ENCODE assay signal across 8 cellular contexts in genomic region chr2:113157897-113158753, GRCh38. TPM values are rescaled to one million over a fixed set of nuclear protein-coding genes. Genes with fewer than 3 reads are reported as not detected.
A peak's percentile ranks its signal among the peaks of the same experiment; 100 is the strongest.
DNase-seq lines count a peak whose midpoint lies in the region; ATAC-seq and TF ChIP-seq lines count a peak whose summit lies in the region.

No MANE protein-coding gene starts in this region.

- TF ChIP-seq EP300 in transverse colon (IDR thresholded peaks at IDR 0.05; ENCODE audit: low read depth) = no peak

- H3K4me3 ChIP-seq in H7 (ENCODE audit: insufficient read depth, low read depth, low read length) (peak overlapping the region; percentile 55), transverse colon (peak overlapping the region in 3 of 4 donors; percentile 50 to 58 (median 58)), Karpas-422 (ENCODE audit: low read length) (no peak overlapping the region)

- no peaks in the 10 kb centered on the region for H3K9me3 ChIP-seq in transverse colon
- no peaks in the 10 kb centered on the region for H3K9me3 ChIP-seq in Karpas-422 (ENCODE audit: low read length)

- H4K20me1 ChIP-seq in Karpas-422 (ENCODE audit: insufficient read depth, low read depth, low read length) = no peaks in the 10 kb centered on the region

- H3K79me2 ChIP-seq in Karpas-422 (ENCODE audit: low read length) = no peaks in the 10 kb centered on the region

- peak overlapping the region; percentile 44 to 89 for H3K27ac Mint-ChIP-seq in activated naive CD4-positive, alpha-beta T cell treated with anti-CD3 and anti-CD28 coated beads, Interleukin-2, amount 50 U/mL, for 72 hours

- H2AFZ ChIP-seq in Karpas-422 (ENCODE audit: low read length) = no peak overlapping the region

- H3K27ac ChIP-seq in transverse colon (peak overlapping the region; percentile 51 to 82 (median 80)), Karpas-422 (ENCODE audit: low read length) (no peak overlapping the region)

- no peak overlapping the region for H3K4me2 ChIP-seq in Karpas-422 (ENCODE audit: low read depth, low read length, poor library complexity, severe bottlenecking)

- H3K36me3 ChIP-seq in H7 (replicated peaks; ENCODE audit: control insufficient read depth, insufficient read depth, low read length) (no peaks in the 10 kb centered on the region), transverse colon (no peaks in the 10 kb centered on the region), Karpas-422 (ENCODE audit: insufficient read depth, low read length) (no peaks in the 10 kb centered on the region)

- H3K4me1 ChIP-seq in transverse colon (peaks cover 0 to 16% (median 11%) of the 10 kb centered on the region in 4 donors), Karpas-422 (ENCODE audit: low read length) (no peaks in the 10 kb centered on the region)

- peak; percentile 69 to 74 for ATAC-seq in activated naive CD4-positive, alpha-beta T cell treated with anti-CD3 and anti-CD28 coated beads, Interleukin-2, amount 50 U/mL, for 72 hours
- no peak for ATAC-seq in GM18517 (IDR thresholded peaks at IDR 0.05; ENCODE audit: unreplicated experiment)

- no peak for TF ChIP-seq POLR2A in transverse colon (IDR thresholded peaks at IDR 0.05)

- in situ Hi-C loops in transverse colon (cut with MboI; ENCODE audit: low pct_ligation_motif_present in 1 of 4, low pct_unique_long_range_greater_than_20kb in 1 of 4, low sequenced_read_pairs in 3 of 4) = no loop called here

- WGBS in transverse colon (ENCODE audit: low coverage in 1 of 2), 2 donors = 39 to 62% methylated on average over 3 to 7 of the region's 10 CpGs

- no peak overlapping the region for H3K9ac ChIP-seq in Karpas-422 (ENCODE audit: low read length)

- H3K36me3 Mint-ChIP-seq in activated naive CD4-positive, alpha-beta T cell treated with anti-CD3 and anti-CD28 coated beads, Interleukin-2, amount 50 U/mL, for 72 hours = peaks cover 4 to 5% of the 10 kb centered on the region in 2 donors

- H3K9me3 Mint-ChIP-seq in activated naive CD4-positive, alpha-beta T cell treated with anti-CD3 and anti-CD28 coated beads, Interleukin-2, amount 50 U/mL, for 72 hours = no peaks in the 10 kb centered on the region

- H3K27me3 ChIP-seq in H7 (ENCODE audit: control insufficient read depth, insufficient read depth, low read length) (peaks cover 14% of the 10 kb centered on the region), transverse colon (no peaks in the 10 kb centered on the region), Karpas-422 (ENCODE audit: low read length) (no peaks in the 10 kb centered on the region)

- H3K9me2 ChIP-seq in Karpas-422 (replicated peaks; ENCODE audit: insufficient read depth, low read length) = no peaks in the 10 kb centered on the region

- intact Hi-C loops in transverse colon (cut with DNase I; ENCODE audit: low total_unique reads) = no loop called here

- DNase-seq in A172 (ENCODE audit: low spot score) (peak; percentile 60), H7 (no peak), kidney tubule cell (ENCODE audit: low spot score) (peak; percentile 84), transverse colon (no peak), NCI-H510A treated with DMSO at 0.1 percent for 48 hours (lab: John Stamatoyannopoulos, UW) (no peak), Karpas-422 (no peak)
- no peak for DNase-seq in activated naive CD4-positive, alpha-beta T cell treated with anti-CD3 and anti-CD28 coated beads, Interleukin-2, amount 50 U/mL, for 72 hours (ENCODE audit: low spot score in 2 of 2)

- TF ChIP-seq CTCF in transverse colon (IDR thresholded peaks at IDR 0.05) = no peak

RNA-seq across cellular contexts. Expression of gene PSD4, which starts 15.6 kb away (rescaled TPM):
- total RNA-seq in A172 (2014; rRNA removed; shearing (Covaris generic)) = 10.0 and 10.2 TPM in 2 replicates
- 1.5 and 1.9 TPM in 2 replicates for total RNA-seq in H7 (2014; rRNA removed; shearing (Covaris generic))
- total RNA-seq in activated naive CD4-positive, alpha-beta T cell treated with anti-CD3 and anti-CD28 coated beads, Interleukin-2, amount 50 U/mL, for 72 hours = 100 to 1,000 TPM; 137 to 305 TPM
- total RNA-seq in transverse colon = 100 to 1,000 TPM in 1 of 4 donors, 10 to 100 TPM in 3; 48.2 to 193 (median 87.4) TPM
- total RNA-seq in Karpas-422 (2014; rRNA removed; shearing (Covaris generic); ENCODE audit: low replicate concordance) = 43.3 and 85.3 TPM in 2 replicates

RNA-seq across cellular contexts. Expression of gene IL1RN, which starts 30.7 kb away (rescaled TPM):
- 0.41 TPM in 1 of 2 replicates, not detected in the other for total RNA-seq in A172 (2014; rRNA removed; shearing (Covaris generic))
- total RNA-seq in H7 (2014; rRNA removed; shearing (Covaris generic)) = not detected in 2 replicates
- total RNA-seq in activated naive CD4-positive, alpha-beta T cell treated with anti-CD3 and anti-CD28 coated beads, Interleukin-2, amount 50 U/mL, for 72 hours = 1 to 10 TPM; 1.6 to 2.1 TPM
- 10 to 100 TPM in 1 of 4 donors, 1 to 10 TPM in 1, under 1 TPM in 2; 0.40 to 31.8 (median 5.5) TPM for total RNA-seq in transverse colon
- total RNA-seq in Karpas-422 (2014; rRNA removed; shearing (Covaris generic); ENCODE audit: low replicate concordance) = not detected in 2 replicates

Comparison
In these comparisons a context has a peak if more than half of its experiments do, and no peak if none do; other contexts are left out.
1. DNase-seq: peak in A172 (single experiment) and kidney tubule cell (single experiment); none in H7 (single experiment), activated naive CD4-positive, alpha-beta T cell treated with anti-CD3 and anti-CD28 coated beads, Interleukin-2, amount 50 U/mL, for 72 hours (0 of 2), transverse colon (single experiment), NCI-H510A treated with DMSO at 0.1 percent for 48 hours (single experiment) and Karpas-422 (single experiment).